ENCODE assay signal across 29 cellular contexts in genomic region chr1:174105086-174105485, GRCh38.
"Had no signal": no experiment of that assay in that cellular context is flagged by ENCODE, and none has a peak within 500 bp of the region (broad histone marks: within the 10 kb centered on the region; RNA-seq: fewer than 3 reads in every experiment).

No MANE protein-coding gene starts in this region.

- H3K4me1 ChIP-seq: colonic mucosa, esophagus muscularis mucosa, esophagus squamous epithelium, foreskin keratinocyte, gastrocnemius medialis, gastroesophageal sphincter, heart left ventricle, heart right ventricle had no signal

- H2AFZ ChIP-seq: hepatocyte had no signal

- H3K9me3 Mint-ChIP-seq: dendritic cell treated with granulocyte-macrophage colony-stimulating factor and Interleukin-4, amounts not matched to agents 40 ng/mL and 50 ng/mL, for 4 days; effector memory CD8-positive, alpha-beta T cell; endodermal cell had no signal

- DNase-seq: colonic mucosa; cortex of kidney; dermis blood vessel endothelial cell; dorsolateral prefrontal cortex; effector CD4-positive, alpha-beta T cell; effector CD8-positive, alpha-beta T cell; effector memory CD4-positive, alpha-beta T cell; effector memory CD8-positive, alpha-beta T cell; endodermal cell; erythroblast; esophagus squamous epithelium; foreskin fibroblast; foreskin keratinocyte; foreskin melanocyte; gastrocnemius medialis; glutamatergic neuron; head of caudate nucleus; heart left ventricle; heart right ventricle had no signal

- H3K27ac ChIP-seq: colonic mucosa, coronary artery, dorsolateral prefrontal cortex, epithelial cell of prostate, esophagus muscularis mucosa, esophagus squamous epithelium, foreskin keratinocyte, gastrocnemius medialis, gastroesophageal sphincter, heart left ventricle, heart right ventricle, hepatocyte had no signal

- H3K27me3 ChIP-seq: colonic mucosa, esophagus muscularis mucosa, esophagus squamous epithelium, foreskin keratinocyte, gastrocnemius medialis, gastroesophageal sphincter, hepatocyte had no signal

- ATAC-seq: effector memory CD8-positive, alpha-beta T cell; esophagus mucosa; foreskin keratinocyte; gastrocnemius medialis; gastroesophageal sphincter; heart left ventricle; heart right ventricle had no signal

- FAIRE-seq: endometrium, endothelial cell of umbilical vein, frontal cortex had no signal

- H3K79me2 ChIP-seq: hepatocyte had no signal

- H3K4me3 ChIP-seq: colonic mucosa, coronary artery, dorsolateral prefrontal cortex, esophagus muscularis mucosa, esophagus squamous epithelium, gastrocnemius medialis, gastroesophageal sphincter, heart left ventricle, heart right ventricle, hepatocyte had no signal

- H3K9me3 ChIP-seq: colonic mucosa, esophagus muscularis mucosa, esophagus squamous epithelium, gastrocnemius medialis, gastroesophageal sphincter, heart left ventricle, heart right ventricle had no signal

- H3K36me3 ChIP-seq: colonic mucosa, esophagus muscularis mucosa, esophagus squamous epithelium, gastrocnemius medialis, gastroesophageal sphincter, heart left ventricle, heart right ventricle had no signal

- H3K27ac Mint-ChIP-seq: dendritic cell treated with granulocyte-macrophage colony-stimulating factor and Interleukin-4, amounts not matched to agents 40 ng/mL and 50 ng/mL, for 4 days; effector memory CD8-positive, alpha-beta T cell; endodermal cell had no signal

- H3K27me3 Mint-ChIP-seq: dendritic cell treated with granulocyte-macrophage colony-stimulating factor and Interleukin-4, amounts not matched to agents 40 ng/mL and 50 ng/mL, for 4 days had no signal

- H3K4me3 Mint-ChIP-seq: dendritic cell treated with granulocyte-macrophage colony-stimulating factor and Interleukin-4, amounts not matched to agents 40 ng/mL and 50 ng/mL, for 4 days; effector memory CD8-positive, alpha-beta T cell; endodermal cell had no signal

- H3K4me2 ChIP-seq: hepatocyte had no signal
